Comparison of ENCODE assay signal across 1 cellular context in genomic region chr14:21437063-21437901, GRCh38.
TF ChIP-seq lines count a peak whose summit lies in the region.

No MANE protein-coding gene starts in this region.

TF ChIP-seq in HEK293, 187 proteins besides CTCF, POLR2A, EP300 and RAD21 (continued from another document and continues in another):
- TF ChIP-seq PRDM10 (tag by site-specific recombination; IDR thresholded peaks at IDR 0.05): peak; percentile 99
- no peak for TF ChIP-seq ZFP37 (tag by site-specific recombination; IDR thresholded peaks at IDR 0.05)
- TF ChIP-seq ZFP69B (tag by site-specific recombination; IDR thresholded peaks at IDR 0.05): no peak
- TF ChIP-seq REPIN1 (tag by site-specific recombination; IDR thresholded peaks at IDR 0.05; ENCODE audit: low read depth): no peak
- TF ChIP-seq ZBTB26 (tag by site-specific recombination; optimal IDR thresholded peaks at IDR 0.05): peak; percentile 17
- TF ChIP-seq ZNF175 (tag by site-specific recombination; IDR thresholded peaks at IDR 0.05): no peak
- no peak for TF ChIP-seq ZNF513 (tag by site-specific recombination; IDR thresholded peaks at IDR 0.05)
- TF ChIP-seq GLIS1 (tag by site-specific recombination; IDR thresholded peaks at IDR 0.05): peak; percentile 84
- TF ChIP-seq ZNF658 (tag by site-specific recombination; IDR thresholded peaks at IDR 0.05): no peak
- TF ChIP-seq PRDM6 (tag by site-specific recombination; IDR thresholded peaks at IDR 0.05): no peak
- no peak for TF ChIP-seq ZNF514 (tag by site-specific recombination; IDR thresholded peaks at IDR 0.05)
- TF ChIP-seq ZIC2 (tag by site-specific recombination; IDR thresholded peaks at IDR 0.05): peak; percentile 31; the same call in 1 of the 2 replicates
- TF ChIP-seq ZBTB8A (tag by site-specific recombination; IDR thresholded peaks at IDR 0.05): 0 out of 2 replicates have a peak, but pooled peaks have one; percentile 37
- no peak for TF ChIP-seq ZNF433 (tag by site-specific recombination; IDR thresholded peaks at IDR 0.05; ENCODE audit: low read depth)
- no peak for TF ChIP-seq HOXD13 (CRISPR knock-in tag; IDR thresholded peaks at IDR 0.05; ENCODE audit: borderline replicate concordance)
- peak; percentile 55; the same call in 1 of the 2 replicates for TF ChIP-seq ZNF366 (tag by site-specific recombination; conservative IDR thresholded peaks at IDR 0.05)
- TF ChIP-seq ZNF747 (tag by site-specific recombination; IDR thresholded peaks at IDR 0.05): no peak
- TF ChIP-seq TCF7L2 (IDR thresholded peaks at IDR 0.05; ENCODE audit: borderline replicate concordance, low read depth, low read length): no peak
- TF ChIP-seq ZNF837 (tag by site-specific recombination; IDR thresholded peaks at IDR 0.05): no peak
- no peak for TF ChIP-seq ZBTB1 (tag by site-specific recombination; IDR thresholded peaks at IDR 0.05)
- TF ChIP-seq ZNF146 (tag by site-specific recombination; IDR thresholded peaks at IDR 0.05): no peak; the same call in 1 of the 2 replicates
- TF ChIP-seq ZNF707 (tag by site-specific recombination; IDR thresholded peaks at IDR 0.05): no peak
- peak; percentile 93 for TF ChIP-seq ZBTB20 (tag by site-specific recombination; IDR thresholded peaks at IDR 0.05)
- no peak for TF ChIP-seq ZNF544 (tag by site-specific recombination; IDR thresholded peaks at IDR 0.05)
- no peak for TF ChIP-seq ZNF585B (tag by site-specific recombination; IDR thresholded peaks at IDR 0.05)
- no peak for TF ChIP-seq ZNF426 (tag by site-specific recombination; IDR thresholded peaks at IDR 0.05)
- no peak for TF ChIP-seq ZNF133 (tag by site-specific recombination; IDR thresholded peaks at IDR 0.05)
- no peak for TF ChIP-seq ZNF488 (tag by site-specific recombination; IDR thresholded peaks at IDR 0.05)
- TF ChIP-seq KLF9 (tag by site-specific recombination; IDR thresholded peaks at IDR 0.05; ENCODE audit: low read depth): peak; percentile 65; the same call in 1 of the 2 replicates
- no peak for TF ChIP-seq GLI2 (tag by site-specific recombination; IDR thresholded peaks at IDR 0.05; ENCODE audit: borderline replicate concordance, low read depth)
- peak; percentile 67; the same call in 1 of the 2 replicates for TF ChIP-seq KLF7 (tag by site-specific recombination; IDR thresholded peaks at IDR 0.05; ENCODE audit: borderline replicate concordance)
- TF ChIP-seq PRDM4 (tag by site-specific recombination; IDR thresholded peaks at IDR 0.05): no peak
- TF ChIP-seq ZNF2 (tag by site-specific recombination; IDR thresholded peaks at IDR 0.05): no peak
- no peak for TF ChIP-seq MEIS1 (CRISPR knock-in tag; IDR thresholded peaks at IDR 0.05; ENCODE audit: borderline replicate concordance)
- TF ChIP-seq ZNF555 (tag by site-specific recombination; conservative IDR thresholded peaks at IDR 0.05): no peak
- TF ChIP-seq ZNF561 (tag by site-specific recombination; IDR thresholded peaks at IDR 0.05; ENCODE audit: borderline replicate concordance): peak; percentile 81; the same call in 1 of the 2 replicates
- no peak for TF ChIP-seq ZNF239 (tag by site-specific recombination; IDR thresholded peaks at IDR 0.05)
- TF ChIP-seq ZNF701 (tag by site-specific recombination; IDR thresholded peaks at IDR 0.05): no peak
- TF ChIP-seq FEZF1 (tag by site-specific recombination; IDR thresholded peaks at IDR 0.05): no peak
- no peak for TF ChIP-seq ZNF777 (tag by site-specific recombination; IDR thresholded peaks at IDR 0.05; ENCODE audit: borderline replicate concordance)
- no peak for TF ChIP-seq ZBTB6 (tag by site-specific recombination; IDR thresholded peaks at IDR 0.05)
- TF ChIP-seq ZNF518A (tag by site-specific recombination; conservative IDR thresholded peaks at IDR 0.05; ENCODE audit: low read depth): peak; percentile 34; the same call in 1 of the 2 replicates
- TF ChIP-seq ZNF184 (tag by site-specific recombination; IDR thresholded peaks at IDR 0.05): no peak
- no peak for TF ChIP-seq ZNF274 (IDR thresholded peaks at IDR 0.05; ENCODE audit: low read length)
- TF ChIP-seq ZNF274 (tag by site-specific recombination; IDR thresholded peaks at IDR 0.05; ENCODE audit: borderline replicate concordance): no peak
- no peak for TF ChIP-seq ZSCAN18 (tag by site-specific recombination; IDR thresholded peaks at IDR 0.05)
- no peak for TF ChIP-seq ZNF558 (tag by site-specific recombination; IDR thresholded peaks at IDR 0.05)
